Comparison of ENCODE assay signal across 13 cellular contexts in the genomic region with DNA sequence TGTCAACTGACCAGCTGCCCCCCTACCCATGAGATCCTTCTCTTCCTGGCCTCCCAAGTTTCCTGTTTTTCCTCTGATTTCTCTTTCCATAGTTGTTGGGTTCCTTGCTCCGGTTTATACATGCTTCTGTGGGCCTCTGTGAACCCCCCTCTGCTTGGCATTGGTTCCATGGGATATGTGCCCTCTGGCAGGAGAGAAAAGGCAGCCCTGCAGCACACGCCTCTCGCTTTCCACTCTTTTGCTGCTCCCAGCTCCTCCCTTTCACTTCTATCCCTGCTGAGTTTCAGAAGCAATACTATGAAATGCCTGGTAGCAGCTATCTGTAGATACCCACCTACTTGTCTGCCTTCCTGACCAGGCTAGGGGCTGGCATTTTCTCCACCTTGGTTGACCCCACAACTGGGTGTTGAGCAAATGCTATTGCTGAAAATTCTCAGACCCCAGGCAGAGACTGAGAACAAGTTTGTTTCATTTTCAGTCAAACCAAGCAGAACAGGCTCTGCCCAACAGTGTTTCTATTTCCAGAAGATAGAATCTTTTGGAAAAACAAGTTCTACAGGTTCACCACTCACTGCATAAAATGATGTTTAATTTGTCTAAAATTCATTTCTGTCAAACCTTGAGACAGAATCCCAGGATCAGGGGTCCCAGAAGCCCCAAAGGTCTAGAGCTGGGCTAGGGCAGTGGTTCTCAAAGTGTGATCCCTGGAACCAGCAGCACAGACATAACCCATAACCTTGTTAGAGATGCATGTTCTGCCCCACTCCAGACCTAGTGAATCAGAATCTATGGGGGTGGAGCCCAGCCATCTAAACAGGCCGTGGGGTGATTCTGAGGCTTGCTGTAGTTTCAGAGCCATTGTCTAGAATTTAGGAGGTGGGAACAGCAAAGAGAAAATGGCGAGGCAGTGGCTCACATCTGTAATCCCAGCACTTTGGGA. TPM values are rescaled to one million over a fixed set of nuclear protein-coding genes. Genes with fewer than 3 reads are reported as not detected.
DNase-seq lines count a peak whose midpoint lies in the region; ATAC-seq and TF ChIP-seq lines count a peak whose summit lies in the region.
"Had no signal": no experiment of that assay in that cellular context is flagged by ENCODE, and none has a peak within 500 bp of the region (broad histone marks: within the 10 kb centered on the region; RNA-seq: fewer than 3 reads in every experiment).

No MANE protein-coding gene starts in this region.

- H3K27ac ChIP-seq in left ventricle myocardium inferior (replicated peaks) (no peak overlapping the region), colonic mucosa (no peak overlapping the region), osteoblast (ENCODE audit: low read depth, low read length) (no peak overlapping the region)

- H3K4me3 ChIP-seq in left ventricle myocardium inferior (no peak overlapping the region), colonic mucosa (no peak overlapping the region), osteoblast (ENCODE audit: insufficient read depth, low read length) (no peak overlapping the region)
- H3K4me3 ChIP-seq: heart right ventricle had no signal

- no peak overlapping the region for H3K9ac ChIP-seq in colonic mucosa (ENCODE audit: low read depth in 2 of 2, low read length in 2 of 2)

- TF ChIP-seq CTCF in left ventricle myocardium inferior (IDR thresholded peaks at IDR 0.05; ENCODE audit: borderline replicate concordance) (no peak), colonic mucosa (IDR thresholded peaks at IDR 0.05) (no peak), osteoblast (IDR thresholded peaks at IDR 0.05; ENCODE audit: extremely low read depth, low read depth, low read length) (no peak), GM10248 (IDR thresholded peaks at IDR 0.05; ENCODE audit: control extremely low read depth, extremely low read depth, low read depth, missing control alignments) (no peak)

- H3K79me2 ChIP-seq in osteoblast (ENCODE audit: insufficient read depth, low read length), result peaks cover 2% of the 10 kb centered on the region

- ATAC-seq in left ventricle myocardium superior, result peak; percentile 18
- no peak for ATAC-seq in GM18907 (IDR thresholded peaks at IDR 0.05; ENCODE audit: unreplicated experiment)
- no peak for ATAC-seq in GM21381 (IDR thresholded peaks at IDR 0.05; ENCODE audit: unreplicated experiment)
- ATAC-seq: CD8-positive, alpha-beta T cell; natural killer cell treated with Interleukin-12 subunit alpha and Interleukin-12 subunit beta and Interleukin-15 and Interleukin-18, amount 100 ng/mL, for 72 hours had no signal

- H3K4me1 ChIP-seq in left ventricle myocardium inferior (no peaks in the 10 kb centered on the region), colonic mucosa (no peaks in the 10 kb centered on the region), osteoblast (ENCODE audit: insufficient read depth, low read length) (peaks cover 12% of the 10 kb centered on the region)

- no peak for DNase-seq in left ventricle myocardium superior
- DNase-seq in left ventricle myocardium inferior, result no peak
- peak; percentile 12 for DNase-seq in colonic mucosa
- DNase-seq in osteoblast (ENCODE audit: insufficient read length, low spot score, missing footprints), result peak; percentile 48
- no peak for DNase-seq in GM10248 (ENCODE audit: extremely low spot score)
- no peak for DNase-seq in mesenteric fat pad (ENCODE audit: low spot score)
- DNase-seq: CD8-positive, alpha-beta T cell; heart right ventricle had no signal

- H3K36me3 ChIP-seq in left ventricle myocardium inferior (no peaks in the 10 kb centered on the region), colonic mucosa (no peaks in the 10 kb centered on the region), osteoblast (ENCODE audit: insufficient read depth, low read length) (peaks cover 1% of the 10 kb centered on the region)

- CTCF ChIA-PET in GM10248 (lab: Yijun Ruan, JAX), result no interaction called here

- H3K9me3 ChIP-seq in left ventricle myocardium inferior (replicated peaks), result no peaks in the 10 kb centered on the region
- H3K9me3 ChIP-seq in colonic mucosa, result no peaks in the 10 kb centered on the region
- no peaks in the 10 kb centered on the region for H3K9me3 ChIP-seq in osteoblast (ENCODE audit: low read depth, low read length)
- H3K9me3 ChIP-seq: heart right ventricle had no signal

- H3K27me3 ChIP-seq in left ventricle myocardium inferior (ENCODE audit: low read depth), result no peaks in the 10 kb centered on the region
- no peaks in the 10 kb centered on the region for H3K27me3 ChIP-seq in colonic mucosa
- no peaks in the 10 kb centered on the region for H3K27me3 ChIP-seq in osteoblast (ENCODE audit: insufficient read depth, low read length)
- H3K27me3 ChIP-seq: heart right ventricle had no signal

- H2AFZ ChIP-seq in osteoblast (ENCODE audit: low read length), result peak overlapping the region; percentile 47

- H3K4me2 ChIP-seq in osteoblast (ENCODE audit: insufficient read depth, low read length), result no peak overlapping the region

- intact Hi-C loops in left ventricle myocardium superior (cut with micrococcal nuclease) (no loop called here), left ventricle myocardium inferior (cut with micrococcal nuclease) (no loop called here), colonic mucosa (cut with DNase I) (loop anchor here (10.0 kb wide), 1 partner anchor 158 kb away; no protein-coding TSS in a partner anchor)

- POLR2A ChIA-PET in GM10248 (lab: Yijun Ruan, JAX), result no interaction called here

- H4K20me1 ChIP-seq in osteoblast (ENCODE audit: insufficient read depth, low read length), result no peaks in the 10 kb centered on the region

RNA-seq across cellular contexts. Expression of a gene that starts 13.4 kb away (rescaled TPM):
- 6.1 TPM for total RNA-seq in left ventricle myocardium superior
- total RNA-seq in left ventricle myocardium inferior, result 3.5 TPM
- total RNA-seq in colonic mucosa, result 100 to 1,000 TPM; 102 to 105 TPM
- 97.2 and 140 TPM in 2 replicates for total RNA-seq in osteoblast
- total RNA-seq in mesenteric fat pad, result 124 TPM

RNA-seq across cellular contexts. Expression of a gene that starts 21.7 kb away (rescaled TPM):
- not detected for total RNA-seq in left ventricle myocardium superior
- total RNA-seq in left ventricle myocardium inferior, result not detected
- 1 to 10 TPM; 1.6 to 9.2 TPM for total RNA-seq in colonic mucosa
- total RNA-seq in osteoblast, result under 0.01 TPM in 1 of 2 replicates, not detected in the other
- not detected for total RNA-seq in mesenteric fat pad
- total RNA-seq: H1, RPMI7951 had no signal

RNA-seq across cellular contexts. Expression of a gene that starts 42.2 kb away (rescaled TPM):
- 10.4 TPM for total RNA-seq in left ventricle myocardium superior
- total RNA-seq in left ventricle myocardium inferior, result 10.6 TPM
- total RNA-seq in colonic mucosa, result 10 to 100 TPM; 13.4 to 19.4 TPM
- 20.9 and 22.1 TPM in 2 replicates for total RNA-seq in osteoblast
- 47.7 TPM for total RNA-seq in mesenteric fat pad

RNA-seq across cellular contexts. Expression of a gene that starts 42.5 kb away (rescaled TPM):
- total RNA-seq in left ventricle myocardium superior (31.2 TPM), left ventricle myocardium inferior (39.4 TPM), colonic mucosa (100 to 1,000 TPM; 145 to 190 TPM), osteoblast (41.6 and 62.5 TPM in 2 replicates), mesenteric fat pad (554 TPM)

Comparison
In these comparisons a context has a peak if more than half of its experiments do, and no peak if none do; other contexts are left out.
1. DNase-seq: peak in colonic mucosa (single experiment) and osteoblast (single experiment); none in left ventricle myocardium superior (single experiment), left ventricle myocardium inferior (single experiment), GM10248 (single experiment) and mesenteric fat pad (single experiment).
2. RNA of a gene that starts 13.4 kb away (total RNA-seq): 97.2 to 140 TPM in osteoblast, 124 TPM in mesenteric fat pad (single experiment) and 102 to 105 TPM in colonic mucosa; 6.1 TPM in left ventricle myocardium superior (single experiment) and 3.5 TPM in left ventricle myocardium inferior (single experiment); every median in the first group is over 10 times any median in the second.